10 cellular contexts compared by ENCODE assay signal in the genomic region with DNA sequence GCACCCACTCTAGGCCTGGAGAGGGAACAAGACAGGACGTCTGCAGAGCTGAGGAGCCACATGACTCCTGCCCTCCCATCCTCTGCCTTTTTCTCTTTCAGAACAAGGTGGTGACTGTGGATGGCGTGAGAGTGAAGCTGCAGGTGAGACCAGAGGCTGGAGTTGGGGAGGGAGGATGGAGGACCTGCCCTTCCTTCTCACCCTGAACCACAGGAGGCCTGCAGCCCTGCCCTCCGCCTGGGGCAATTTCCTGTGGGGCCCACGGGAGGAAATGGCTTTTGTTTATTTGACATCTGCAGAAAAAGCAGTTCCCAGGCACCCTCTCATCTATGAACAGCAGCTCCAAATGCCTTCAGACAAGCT. TPM values are rescaled to one million over a fixed set of nuclear protein-coding genes. Genes with fewer than 3 reads are reported as not detected.
DNase-seq lines count a peak whose midpoint lies in the region; ATAC-seq and TF ChIP-seq lines count a peak whose summit lies in the region.
"Had no signal": no experiment of that assay in that cellular context is flagged by ENCODE, and none has a peak within 500 bp of the region (broad histone marks: within the 10 kb centered on the region; RNA-seq: fewer than 3 reads in every experiment).

No MANE protein-coding gene starts in this region.

- TF ChIP-seq CTCF in HL-60 (IDR thresholded peaks at IDR 0.05; ENCODE audit: insufficient read depth, low read length), result no peak
- peak in 1 of 11 experiments; percentile 22 for TF ChIP-seq CTCF in spleen (IDR thresholded peaks at IDR 0.05 in 8 of 11, conservative IDR thresholded peaks at IDR 0.05 in 3 of 11)
- TF ChIP-seq CTCF in body of pancreas (IDR thresholded peaks at IDR 0.05), result no peak

- H3K4me1 ChIP-seq in spleen (peaks cover 57 to 100% (median 96%) of the 10 kb centered on the region in 6 donors), body of pancreas (peaks cover 21% of the 10 kb centered on the region)

- H3K9me3 ChIP-seq in spleen (no peaks in the 10 kb centered on the region), body of pancreas (no peaks in the 10 kb centered on the region)

- H3K27ac ChIP-seq in HL-60 (replicated peaks) (peak overlapping the region; percentile 82), spleen (peak overlapping the region; percentile 74 to 94 (median 85)), body of pancreas (no peak overlapping the region)
- H3K27ac ChIP-seq: 22Rv1 had no signal

- DNase-seq in NCI-H1417 (lab: John Stamatoyannopoulos, UW) (peak in 2 of 3 experiments; percentile 65 to 75), NCI-H1417 treated with DMSO at 0.1 percent for 48 hours (lab: John Stamatoyannopoulos, UW) (no peak), HL-60 (ENCODE audit: low read depth in 1 of 2, low spot score in 1 of 2) (peak in 1 of 2 experiments; percentile 97), spleen (peak; percentile 94), body of pancreas (no peak), NCI-H226 (no peak)
- peak; percentile 85 for DNase-seq in activated CD8-positive, alpha-beta T cell treated with anti-CD3 and anti-CD28 coated beads, Interleukin-2, amount 10 ng/mL, durations not matched to agents 7 days and 5 days
- DNase-seq: Karpas-422 had no signal

- intact Hi-C loops in spleen (cut with DNase I; ENCODE audit: low total_unique reads), result loop anchor here (5.0 kb wide), 2 partner anchors 40 to 125 kb away; no protein-coding TSS in a partner anchor
- intact Hi-C loops in body of pancreas (cut with DNase I), result loop anchor here (5.0 kb wide), 2 partner anchors 35 to 125 kb away; partner anchors contain the start of gene NAT9

- peak; percentile 32 for ATAC-seq in activated CD8-positive, alpha-beta T cell treated with anti-CD3 and anti-CD28 coated beads, Interleukin-2, amount 10 ng/mL, durations not matched to agents 7 days and 5 days
- no peak for ATAC-seq in body of pancreas
- ATAC-seq in GM18909 (IDR thresholded peaks at IDR 0.05; ENCODE audit: poor library complexity, unreplicated experiment), result no peak

- no peaks in the 10 kb centered on the region for H3K9me3 Mint-ChIP-seq in activated CD8-positive, alpha-beta T cell treated with anti-CD3 and anti-CD28 coated beads, Interleukin-2, amount 10 ng/mL, durations not matched to agents 7 days and 5 days (ENCODE audit: insufficient read depth)

- POLR2A ChIA-PET in activated CD8-positive, alpha-beta T cell treated with anti-CD3 and anti-CD28 coated beads, Interleukin-2, amount 10 ng/mL, durations not matched to agents 7 days and 5 days (lab: Charles Lee), result interaction anchor here (0.6 to 2.1 kb wide), 6 partner anchors 9 to 138 kb away, joined by 3 to 10 read pairs (median 4); partner anchors contain the start of gene FDXR

- 0 to 19% (median 7%) methylated on average over 3 to 4 of the region's 4 CpGs for whole genome bisulfite sequencing in spleen, 5 donors
- WGBS in body of pancreas, 2 donors, result 32 to 44% methylated on average over 4 of the region's 4 CpGs

- H3K4me3 Mint-ChIP-seq in activated CD8-positive, alpha-beta T cell treated with anti-CD3 and anti-CD28 coated beads, Interleukin-2, amount 10 ng/mL, durations not matched to agents 7 days and 5 days, result peak overlapping the region; percentile 72

- CTCF ChIA-PET in activated CD8-positive, alpha-beta T cell treated with anti-CD3 and anti-CD28 coated beads, Interleukin-2, amount 10 ng/mL, durations not matched to agents 7 days and 5 days (lab: Charles Lee), result interaction anchor here (0.6 to 2.8 kb wide), 11 partner anchors 10 to 120 kb away, joined by 3 to 41 read pairs (median 9); partner anchors contain the start of gene GRIN2C

- peaks cover 93% of the 10 kb centered on the region for H3K4me1 Mint-ChIP-seq in activated CD8-positive, alpha-beta T cell treated with anti-CD3 and anti-CD28 coated beads, Interleukin-2, amount 10 ng/mL, durations not matched to agents 7 days and 5 days (ENCODE audit: low read depth)

- no peaks in the 10 kb centered on the region for H3K27me3 Mint-ChIP-seq in activated CD8-positive, alpha-beta T cell treated with anti-CD3 and anti-CD28 coated beads, Interleukin-2, amount 10 ng/mL, durations not matched to agents 7 days and 5 days (ENCODE audit: low read depth)

- peak overlapping the region; percentile 97 for H3K27ac Mint-ChIP-seq in activated CD8-positive, alpha-beta T cell treated with anti-CD3 and anti-CD28 coated beads, Interleukin-2, amount 10 ng/mL, durations not matched to agents 7 days and 5 days

- no peaks in the 10 kb centered on the region for H3K36me3 ChIP-seq in spleen
- no peaks in the 10 kb centered on the region for H3K36me3 ChIP-seq in body of pancreas (replicated peaks in 1 of 2; ENCODE audit: insufficient read depth in 1 of 2, low read depth in 2 of 2)

- H3K27me3 ChIP-seq in HL-60 (ENCODE audit: insufficient read depth, poor library complexity, severe bottlenecking), result no peaks in the 10 kb centered on the region
- peaks cover 0 to 28% (median 0%) of the 10 kb centered on the region in 7 donors for H3K27me3 ChIP-seq in spleen (replicated peaks in 1 of 7)
- peaks cover 0 to 7% of the 10 kb centered on the region in 2 donors for H3K27me3 ChIP-seq in body of pancreas

- H3K36me3 Mint-ChIP-seq in activated CD8-positive, alpha-beta T cell treated with anti-CD3 and anti-CD28 coated beads, Interleukin-2, amount 10 ng/mL, durations not matched to agents 7 days and 5 days (ENCODE audit: low read depth), result peaks cover 18% of the 10 kb centered on the region

- no peak for TF ChIP-seq POLR2A in spleen (IDR thresholded peaks at IDR 0.05)
- TF ChIP-seq POLR2A in body of pancreas (IDR thresholded peaks at IDR 0.05), result no peak

- H3K4me3 ChIP-seq in HL-60 (replicated peaks; ENCODE audit: insufficient read depth, low read length) (no peak overlapping the region), spleen (peak overlapping the region in 3 of 8 donors; percentile 7 to 50 (median 16)), body of pancreas (no peak overlapping the region)

RNA-seq across cellular contexts. Expression of gene RAB37, which starts 5.1 kb away (rescaled TPM):
- total RNA-seq in activated CD8-positive, alpha-beta T cell treated with anti-CD3 and anti-CD28 coated beads, Interleukin-2, amount 10 ng/mL, durations not matched to agents 7 days and 5 days, result 10 to 100 TPM; 19.1 to 19.6 TPM
- total RNA-seq in spleen (10 to 100 TPM; 17.4 to 29.2 (median 24.3) TPM), body of pancreas (under 1 TPM; 0.66 to 0.78 TPM)
- polyA plus RNA-seq in spleen, result 10 to 100 TPM; 16.6 to 37.6 (median 19.8) TPM

RNA-seq across cellular contexts. Expression of gene NHERF1, which starts 6.3 kb away (rescaled TPM):
- total RNA-seq in activated CD8-positive, alpha-beta T cell treated with anti-CD3 and anti-CD28 coated beads, Interleukin-2, amount 10 ng/mL, durations not matched to agents 7 days and 5 days, result 100 to 1,000 TPM; 286 to 296 TPM
- 10 to 100 TPM; 41.9 to 85.6 (median 53.9) TPM for total RNA-seq in spleen
- 10 to 100 TPM; 28.7 to 51.8 (median 37.2) TPM for polyA plus RNA-seq in spleen
- 10 to 100 TPM; 56.6 to 64.9 TPM for total RNA-seq in body of pancreas

RNA-seq across cellular contexts. Expression of gene CD300LF, which starts 29.4 kb away (rescaled TPM):
- not detected for total RNA-seq in activated CD8-positive, alpha-beta T cell treated with anti-CD3 and anti-CD28 coated beads, Interleukin-2, amount 10 ng/mL, durations not matched to agents 7 days and 5 days
- total RNA-seq in spleen (10 to 100 TPM; 29.5 to 45.8 (median 33.0) TPM), body of pancreas (not detected)
- 10 to 100 TPM; 13.1 to 30.6 (median 23.9) TPM for polyA plus RNA-seq in spleen

RNA-seq across cellular contexts. Expression of gene NAT9, which starts 34.0 kb away (rescaled TPM):
- 10 to 100 TPM; 28.3 to 30.7 TPM for total RNA-seq in activated CD8-positive, alpha-beta T cell treated with anti-CD3 and anti-CD28 coated beads, Interleukin-2, amount 10 ng/mL, durations not matched to agents 7 days and 5 days
- 10 to 100 TPM; 25.6 to 48.4 (median 41.5) TPM for total RNA-seq in spleen
- polyA plus RNA-seq in spleen, result 10 to 100 TPM; 30.4 to 37.4 (median 33.2) TPM
- total RNA-seq in body of pancreas, result 10 to 100 TPM; 21.8 to 23.3 TPM

Comparison
In these comparisons a context has a peak if more than half of its experiments do, and no peak if none do; other contexts are left out.
1. DNase-seq: peak in NCI-H1417 (2 of 3), activated CD8-positive, alpha-beta T cell treated with anti-CD3 and anti-CD28 coated beads, Interleukin-2, amount 10 ng/mL, durations not matched to agents 7 days and 5 days (single experiment) and spleen (single experiment); none in NCI-H1417 treated with DMSO at 0.1 percent for 48 hours (single experiment), body of pancreas (0 of 4) and NCI-H226 (single experiment).
2. H3K27ac ChIP-seq: peak in HL-60 (single experiment) and spleen (8 of 8); none in body of pancreas (0 of 4).
3. RNA of gene RAB37, which starts 5.1 kb away (total RNA-seq): 17.4 to 29.2 TPM in spleen and 19.1 to 19.6 TPM in activated CD8-positive, alpha-beta T cell treated with anti-CD3 and anti-CD28 coated beads, Interleukin-2, amount 10 ng/mL, durations not matched to agents 7 days and 5 days; 0.66 to 0.78 TPM in body of pancreas; every median in the first group is over 10 times any median in the second.
4. RNA of gene CD300LF, which starts 29.4 kb away (total RNA-seq): 29.5 to 45.8 TPM in spleen; not detected in activated CD8-positive, alpha-beta T cell treated with anti-CD3 and anti-CD28 coated beads, Interleukin-2, amount 10 ng/mL, durations not matched to agents 7 days and 5 days and not detected in body of pancreas; every median in the first group is over 10 times any median in the second.